ENCODE assay signal across 11 cellular contexts in the genomic region with DNA sequence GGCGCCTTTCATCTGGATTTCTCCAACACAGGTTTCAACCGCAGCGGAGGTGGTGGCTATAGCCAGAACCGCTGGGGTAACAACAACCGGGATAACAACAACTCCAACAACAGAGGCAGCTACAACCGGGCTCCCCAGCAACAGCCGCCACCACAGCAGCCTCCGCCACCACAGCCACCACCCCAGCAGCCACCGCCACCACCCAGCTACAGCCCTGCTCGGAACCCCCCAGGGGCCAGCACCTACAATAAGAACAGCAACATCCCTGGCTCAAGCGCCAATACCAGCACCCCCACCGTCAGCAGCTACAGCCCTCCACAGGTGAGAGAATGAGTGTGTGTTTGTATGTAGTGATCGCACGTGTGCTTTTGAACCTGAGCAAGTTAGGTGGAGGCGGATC. TPM values are rescaled to one million over a fixed set of nuclear protein-coding genes. Genes with fewer than 3 reads are reported as not detected.
DNase-seq lines count a peak whose midpoint lies in the region; ATAC-seq and TF ChIP-seq lines count a peak whose summit lies in the region.
"Had no signal": no experiment of that assay in that cellular context is flagged by ENCODE, and none has a peak within 500 bp of the region (broad histone marks: within the 10 kb centered on the region; RNA-seq: fewer than 3 reads in every experiment).

No MANE protein-coding gene starts in this region.

- CTCF ChIA-PET in activated CD8-positive, alpha-beta T cell treated with anti-CD3 and anti-CD28 coated beads for 36 hours (lab: Charles Lee), result interaction anchor here (1.7 to 4.6 kb wide), 2 partner anchors 40 to 99 kb away, joined by 10 to 33 read pairs; a partner anchor contains a TSS

- no peak for TF ChIP-seq POLR2A in transverse colon (IDR thresholded peaks at IDR 0.05)

- no peak for ATAC-seq in activated CD8-positive, alpha-beta T cell treated with anti-CD3 and anti-CD28 coated beads for 36 hours

- in situ Hi-C loops in transverse colon (cut with MboI; ENCODE audit: low pct_ligation_motif_present in 1 of 4, low pct_unique_long_range_greater_than_20kb in 1 of 4, low sequenced_read_pairs in 3 of 4), result no loop called here

- H3K4me1 ChIP-seq in transverse colon, result peaks cover 20 to 60% (median 28%) of the 10 kb centered on the region in 4 donors

- no peak overlapping the region for H3K4me3 ChIP-seq in transverse colon
- H3K4me3 ChIP-seq: thoracic aorta had no signal

- peak overlapping the region; percentile 56 for H3K27ac Mint-ChIP-seq in activated naive CD4-positive, alpha-beta T cell treated with anti-CD3 and anti-CD28 coated beads, Interleukin-2, amount 50 U/mL, for 24 hours
- H3K27ac Mint-ChIP-seq in activated CD8-positive, alpha-beta T cell treated with anti-CD3 and anti-CD28 coated beads for 36 hours, result peak overlapping the region; percentile 83
- peak overlapping the region; percentile 76 for H3K27ac Mint-ChIP-seq in glutamatergic neuron (ENCODE audit: unreplicated experiment)

- 91% methylated on average over 15 of the region's 15 CpGs; no CpG with 5 or more reads in 1 of the 2 donors for WGBS in transverse colon (ENCODE audit: low coverage in 1 of 2), 2 donors

- H3K4me1 Mint-ChIP-seq in activated naive CD4-positive, alpha-beta T cell treated with anti-CD3 and anti-CD28 coated beads, Interleukin-2, amount 50 U/mL, for 24 hours, result peaks cover 92% of the 10 kb centered on the region
- peaks cover 93% of the 10 kb centered on the region for H3K4me1 Mint-ChIP-seq in activated CD8-positive, alpha-beta T cell treated with anti-CD3 and anti-CD28 coated beads for 36 hours (ENCODE audit: low read depth)
- H3K4me1 Mint-ChIP-seq in glutamatergic neuron (ENCODE audit: low read depth, unreplicated experiment), result peaks cover 18% of the 10 kb centered on the region

- H3K36me3 Mint-ChIP-seq in activated naive CD4-positive, alpha-beta T cell treated with anti-CD3 and anti-CD28 coated beads, Interleukin-2, amount 50 U/mL, for 24 hours, result peaks cover 10% of the 10 kb centered on the region
- H3K36me3 Mint-ChIP-seq in activated CD8-positive, alpha-beta T cell treated with anti-CD3 and anti-CD28 coated beads for 36 hours (ENCODE audit: low read depth), result peaks cover 74% of the 10 kb centered on the region
- peaks cover 5% of the 10 kb centered on the region for H3K36me3 Mint-ChIP-seq in glutamatergic neuron (ENCODE audit: unreplicated experiment)

- no peak for TF ChIP-seq EP300 in transverse colon (IDR thresholded peaks at IDR 0.05; ENCODE audit: low read depth)

- POLR2A ChIA-PET in activated CD8-positive, alpha-beta T cell treated with anti-CD3 and anti-CD28 coated beads for 36 hours (lab: Charles Lee), result interaction anchor here (1.8 to 14.9 kb wide), 2 partner anchors 33 to 40 kb away, joined by 5 to 179 read pairs; a partner anchor contains a TSS

- TF ChIP-seq CTCF in activated CD8-positive, alpha-beta T cell treated with anti-CD3 and anti-CD28 coated beads for 36 hours (IDR thresholded peaks at IDR 0.05), result no peak
- no peak for TF ChIP-seq CTCF in glutamatergic neuron (IDR thresholded peaks at IDR 0.05; ENCODE audit: partially characterized antibody, unreplicated experiment)
- TF ChIP-seq CTCF in transverse colon (IDR thresholded peaks at IDR 0.05), result no peak

- no peak overlapping the region for H3K4me3 Mint-ChIP-seq in activated naive CD4-positive, alpha-beta T cell treated with anti-CD3 and anti-CD28 coated beads, Interleukin-2, amount 50 U/mL, for 24 hours
- no peak overlapping the region for H3K4me3 Mint-ChIP-seq in activated CD8-positive, alpha-beta T cell treated with anti-CD3 and anti-CD28 coated beads for 36 hours
- no peak overlapping the region for H3K4me3 Mint-ChIP-seq in glutamatergic neuron (ENCODE audit: unreplicated experiment)

- DNase-seq in activated naive CD4-positive, alpha-beta T cell treated with Interleukin-2 at 50 U/mL for 16 hours, result no peak
- DNase-seq in activated CD8-positive, alpha-beta T cell treated with anti-CD3 and anti-CD28 coated beads for 36 hours, result peak; percentile 14
- DNase-seq in glutamatergic neuron (no peak), transverse colon (no peak), HuH-7.5 (ENCODE audit: low spot score) (no peak), NCI-H1105 (lab: John Stamatoyannopoulos, UW) (no peak)
- DNase-seq in stimulated activated naive CD4-positive, alpha-beta T cell (lab: John Stamatoyannopoulos, UW), result no peak
- DNase-seq: NCI-H1694, NCI-H524 treated with DMSO at 0.1 percent for 48 hours had no signal

- intact Hi-C loops in activated CD8-positive, alpha-beta T cell treated with anti-CD3 and anti-CD28 coated beads for 36 hours (cut with micrococcal nuclease), result no loop called here
- intact Hi-C loops in transverse colon (cut with DNase I; ENCODE audit: low total_unique reads), result no loop called here

- H3K27ac ChIP-seq in transverse colon, result peak overlapping the region; percentile 23 to 60 (median 60)
- H3K27ac ChIP-seq: thoracic aorta had no signal

- H3K27me3 ChIP-seq in transverse colon, result no peaks in the 10 kb centered on the region

- no peaks in the 10 kb centered on the region for H3K9me3 Mint-ChIP-seq in activated naive CD4-positive, alpha-beta T cell treated with anti-CD3 and anti-CD28 coated beads, Interleukin-2, amount 50 U/mL, for 24 hours
- no peaks in the 10 kb centered on the region for H3K9me3 Mint-ChIP-seq in activated CD8-positive, alpha-beta T cell treated with anti-CD3 and anti-CD28 coated beads for 36 hours
- peaks cover 8% of the 10 kb centered on the region for H3K9me3 Mint-ChIP-seq in glutamatergic neuron (ENCODE audit: unreplicated experiment)

- no peaks in the 10 kb centered on the region for H3K27me3 Mint-ChIP-seq in activated naive CD4-positive, alpha-beta T cell treated with anti-CD3 and anti-CD28 coated beads, Interleukin-2, amount 50 U/mL, for 24 hours
- H3K27me3 Mint-ChIP-seq in activated CD8-positive, alpha-beta T cell treated with anti-CD3 and anti-CD28 coated beads for 36 hours, result no peaks in the 10 kb centered on the region
- peaks cover 5% of the 10 kb centered on the region for H3K27me3 Mint-ChIP-seq in glutamatergic neuron (ENCODE audit: unreplicated experiment)

- no peaks in the 10 kb centered on the region for H3K9me3 ChIP-seq in transverse colon
- H3K9me3 ChIP-seq: thoracic aorta had no signal

- H3K36me3 ChIP-seq in transverse colon, result peaks cover 0 to 51% (median 24%) of the 10 kb centered on the region in 4 donors

RNA-seq across cellular contexts. Expression of a gene that starts 6.0 kb away (rescaled TPM):
- 10 to 100 TPM; 15.9 to 20.4 TPM for total RNA-seq in activated CD8-positive, alpha-beta T cell treated with anti-CD3 and anti-CD28 coated beads for 36 hours
- total RNA-seq in glutamatergic neuron (ENCODE audit: unreplicated experiment) (36.7 TPM), transverse colon (10 to 100 TPM; 10.1 to 22.4 (median 15.4) TPM)

RNA-seq across cellular contexts. Expression of a gene that starts 39.8 kb away (rescaled TPM):
- 100 to 1,000 TPM; 257 to 259 TPM for total RNA-seq in activated CD8-positive, alpha-beta T cell treated with anti-CD3 and anti-CD28 coated beads for 36 hours
- total RNA-seq in glutamatergic neuron (ENCODE audit: unreplicated experiment) (201 TPM), transverse colon (100 to 1,000 TPM; 115 to 296 (median 145) TPM)

RNA-seq across cellular contexts. Expression of a gene that starts 49.8 kb away (rescaled TPM):
- total RNA-seq in activated CD8-positive, alpha-beta T cell treated with anti-CD3 and anti-CD28 coated beads for 36 hours, result 100 to 1,000 TPM; 112 to 123 TPM
- total RNA-seq in glutamatergic neuron (ENCODE audit: unreplicated experiment) (26.0 TPM), transverse colon (10 to 100 TPM in 2 of 4 donors, 1 to 10 TPM in 2; 4.4 to 30.3 (median 9.7) TPM)
